15 cellular contexts compared by ENCODE assay signal in the genomic region with DNA sequence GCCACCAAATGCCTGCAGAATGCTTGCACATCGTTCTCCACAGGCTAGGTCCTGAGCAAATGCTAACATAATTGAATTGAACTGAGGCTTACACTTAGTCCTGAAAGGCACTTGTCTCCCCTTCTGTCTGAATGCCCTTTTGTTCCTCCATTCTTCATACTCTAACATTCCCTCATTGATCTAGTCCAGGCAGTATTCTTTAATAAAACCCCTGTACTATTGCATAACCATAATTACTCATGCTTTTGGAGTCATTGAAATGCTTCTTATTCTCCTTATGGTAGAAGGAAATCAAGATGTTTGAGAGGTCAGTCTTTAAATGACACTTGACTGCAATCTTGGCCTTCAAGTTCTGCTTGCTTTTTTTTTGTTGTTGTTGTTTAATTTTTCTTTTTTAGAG. TPM values are rescaled to one million over a fixed set of nuclear protein-coding genes. Genes with fewer than 3 reads are reported as not detected.
DNase-seq lines count a peak whose midpoint lies in the region; ATAC-seq, FAIRE-seq and TF ChIP-seq lines count a peak whose summit lies in the region.
"Had no signal": no experiment of that assay in that cellular context is flagged by ENCODE, and none has a peak within 500 bp of the region (broad histone marks: within the 10 kb centered on the region; RNA-seq: fewer than 3 reads in every experiment).

No MANE protein-coding gene starts in this region.

- H3K4me3 ChIP-seq in mammary epithelial cell (replicated peaks in 1 of 3; ENCODE audit: insufficient read depth in 1 of 3, low read depth in 2 of 3, low read length in 3 of 3) (no peak overlapping the region), HepG2 (replicated peaks in 1 of 3; ENCODE audit: insufficient read depth in 1 of 3, low read depth in 2 of 3, low read length in 3 of 3) (no peak overlapping the region)
- H3K4me3 ChIP-seq: gastrocnemius medialis, GM12878 had no signal

- H4K20me1 ChIP-seq in mammary epithelial cell (ENCODE audit: insufficient read depth, low read length) = no peaks in the 10 kb centered on the region
- no peaks in the 10 kb centered on the region for H4K20me1 ChIP-seq in HepG2 (ENCODE audit: insufficient read depth, low read length)

- TF ChIP-seq CTCF in mammary epithelial cell (conservative IDR thresholded peaks at IDR 0.05 in 1 of 2, IDR thresholded peaks at IDR 0.05 in 1 of 2; ENCODE audit: extremely low read depth in 1 of 2, insufficient read depth in 1 of 2, low read depth in 1 of 2, low read length in 2 of 2) (no peak), HepG2 (CRISPR knock-in tag; IDR thresholded peaks at IDR 0.05) (no peak)

- H3K9me3 ChIP-seq in mammary epithelial cell (replicated peaks; ENCODE audit: insufficient read depth, low read length) (no peaks in the 10 kb centered on the region), HepG2 (ENCODE audit: low read length) (no peaks in the 10 kb centered on the region)
- H3K9me3 ChIP-seq: gastrocnemius medialis had no signal

- TF ChIP-seq POLR2A in HepG2 (IDR thresholded peaks at IDR 0.05; ENCODE audit: insufficient read depth in 1 of 2, low read depth in 2 of 2, low read length in 2 of 2) = no peak

- POLR2A ChIA-PET in HepG2 (lab: Yijun Ruan, JAX) = no interaction called here

- peak overlapping the region; percentile 35 for H3K4me2 ChIP-seq in mammary epithelial cell (ENCODE audit: insufficient read depth, low read depth, low read length)
- H3K4me2 ChIP-seq in HepG2 (ENCODE audit: low read depth, low read length) = no peak overlapping the region

- in situ Hi-C loops in ACHN (cut with HindIII; ENCODE audit: low pct_ligation_motif_present, low pct_unique_long_range_greater_than_20kb, low sequenced_read_pairs) = no loop called here
- in situ Hi-C loops in mammary epithelial cell (cut with MboI; ENCODE audit: low sequenced_read_pairs in 2 of 2) = no loop called here
- in situ Hi-C loops in HepG2 (cut with HindIII; ENCODE audit: extremely low pct_ligation_motif_present, low pct_unique_long_range_greater_than_20kb) = no loop called here

- 0% methylated on average over 1 of the region's 1 CpG for WGBS in mammary epithelial cell (ENCODE audit: low coverage, missing lambda C conversion rate)
- 72% methylated on average over 1 of the region's 1 CpG for WGBS in HepG2 (ENCODE audit: low lambda C conversion rate)

- peaks cover 21% of the 10 kb centered on the region for H3K36me3 ChIP-seq in mammary epithelial cell (ENCODE audit: insufficient read depth, low read length)
- peaks cover 15 to 28% of the 10 kb centered on the region in 2 experiments for H3K36me3 ChIP-seq in HepG2 (replicated peaks in 1 of 2; ENCODE audit: control insufficient read depth in 1 of 2, insufficient read depth in 2 of 2, low read length in 2 of 2)

- H3K27me3 ChIP-seq in mammary epithelial cell (ENCODE audit: insufficient read depth, low read length) (no peaks in the 10 kb centered on the region), HepG2 (ENCODE audit: control insufficient read depth in 1 of 2, insufficient read depth in 2 of 2, low read length in 2 of 2) (no peaks in the 10 kb centered on the region)
- H3K27me3 ChIP-seq: gastrocnemius medialis had no signal

- intact Hi-C loops in mammary epithelial cell (cut with micrococcal nuclease) = no loop called here
- intact Hi-C loops in HepG2 (cut with micrococcal nuclease; ENCODE audit: unreplicated experiment) = no loop called here

- BruUV-seq in mammary epithelial cell (replicated peaks; lab: Mats Ljungman, UMichigan) (no TSS peak), HepG2 (replicated peaks; lab: Mats Ljungman, UMichigan) (no TSS peak)

- dilution Hi-C loops in mammary epithelial cell (cut with HindIII; ENCODE audit: low sequenced_read_pairs) = no loop called here

- FAIRE-seq in HepG2 (lab: Jason Lieb, UNC) = no peak
- FAIRE-seq: GM12878 had no signal

- H3K79me2 ChIP-seq in mammary epithelial cell (ENCODE audit: insufficient read depth, low read length) = peaks cover 77% of the 10 kb centered on the region
- peaks cover 5% of the 10 kb centered on the region for H3K79me2 ChIP-seq in HepG2 (ENCODE audit: insufficient read depth, low read length)

- peak; percentile 25 for DNase-seq in ACHN
- DNase-seq in HT1080 (ENCODE audit: low read depth) = peak; percentile 73
- DNase-seq in mammary epithelial cell = peak; percentile 73
- DNase-seq in HepG2 (ENCODE audit: low spot score) = no peak
- DNase-seq in NCI-H2196 treated with DMSO at 0.1 percent for 48 hours (lab: John Stamatoyannopoulos, UW; ENCODE audit: unreplicated experiment) = no peak
- DNase-seq in RPMI8226 = no peak
- DNase-seq in activated naive CD4-positive, alpha-beta T cell (lab: John Stamatoyannopoulos, UW) = no peak
- DNase-seq in SHP77 (lab: John Stamatoyannopoulos, UW) = no peak
- DNase-seq: activated B cell treated with CpG ODN at 0.5 μM for 24 hours; activated naive CD4-positive, alpha-beta T cell treated with anti-CD3 and anti-CD28 coated beads, Interleukin-2, amount 10 ng/mL, durations not matched to agents 7 days and 5 days; CD8-positive, alpha-beta T cell; gastrocnemius medialis; Kasumi-1; NK-92 treated with Interleukin-12 subunit alpha and Interleukin-12 subunit beta, amount 100 ng/mL, for 24 hours had no signal

- peak overlapping the region; percentile 0 for H3K27ac ChIP-seq in mammary epithelial cell (ENCODE audit: insufficient read depth, low read depth, low read length)
- H3K27ac ChIP-seq in HepG2 (ENCODE audit: extremely low read length, insufficient read depth, low read length) = no peak overlapping the region

- CTCF ChIA-PET in mammary epithelial cell (lab: Charles Lee; ENCODE audit: low non-redundant PET) (no interaction called here), HepG2 (lab: Yijun Ruan, JAX; ENCODE audit: low intra/inter-chr PET ratio, low total read pairs) (no interaction called here)

- H3K9ac ChIP-seq in mammary epithelial cell (ENCODE audit: insufficient read depth, low read length) = no peak overlapping the region
- no peak overlapping the region for H3K9ac ChIP-seq in HepG2 (ENCODE audit: insufficient read depth, low read depth, low read length)

- TF ChIP-seq EP300 in HepG2 (IDR thresholded peaks at IDR 0.05; ENCODE audit: low read depth in 2 of 2, low read length in 2 of 2) (no peak), HepG2 (CRISPR knock-in tag; IDR thresholded peaks at IDR 0.05; ENCODE audit: borderline replicate concordance) (no peak)

- H2AFZ ChIP-seq in mammary epithelial cell (ENCODE audit: low read depth, low read length) (no peak overlapping the region), HepG2 (ENCODE audit: low read length) (no peak overlapping the region)

- ATAC-seq in HepG2 = no peak
- ATAC-seq: CD8-positive, alpha-beta T cell; gastrocnemius medialis had no signal

- no peak for TF ChIP-seq RAD21 in HepG2 (CRISPR knock-in tag; IDR thresholded peaks at IDR 0.05)

- H3K4me1 ChIP-seq in mammary epithelial cell (ENCODE audit: insufficient read depth, low read length) = peaks cover 64% of the 10 kb centered on the region
- peaks cover 28% of the 10 kb centered on the region for H3K4me1 ChIP-seq in HepG2 (ENCODE audit: insufficient read depth, low read length)

RNA-seq across cellular contexts. Expression of a gene that starts 7.1 kb away (rescaled TPM):
- 19.8 and 20.5 TPM in 2 replicates for total RNA-seq in HT1080 (2014; rRNA removed; shearing (Covaris generic))
- polyA plus RNA-seq in HT1080 (2015; cell fraction: cytosol; rRNA removed) = 17.1 and 18.3 TPM in 2 replicates
- 16.7 and 19.4 TPM in 2 replicates for polyA plus RNA-seq in HT1080 (2015; cell fraction: nucleus; rRNA removed)
- total RNA-seq in mammary epithelial cell (10 to 100 TPM; 57.4 to 74.5 TPM), HepG2 (2016; rRNA removed; fragmentation: Illumina TruSeq; extraction: Trizol) (14.3 and 16.6 TPM in 2 replicates)
- polyA plus RNA-seq in mammary epithelial cell (55.8 TPM), HepG2 (2011; rRNA removed) (10.9 and 12.3 TPM in 2 replicates)
- polyA minus RNA-seq in mammary epithelial cell = 66.0 TPM
- 1.1 and 1.5 TPM in 2 replicates for total RNA-seq in HepG2 (2016; cell fraction: cytosol; rRNA removed; fragmentation: Illumina TruSeq; extraction: Trizol; ENCODE audit: low read depth)
- total RNA-seq in HepG2 (2016; cell fraction: insoluble cytoplasmic fraction; rRNA removed; fragmentation: Illumina TruSeq; extraction: Trizol) = 14.4 and 15.3 TPM in 2 replicates
- 5.3 and 5.4 TPM in 2 replicates for total RNA-seq in HepG2 (2016; cell fraction: membrane; rRNA removed; fragmentation: Illumina TruSeq; extraction: Trizol)
- 7.8 and 8.3 TPM in 2 replicates for total RNA-seq in HepG2 (2016; cell fraction: nucleus; rRNA removed; fragmentation: Illumina TruSeq; extraction: Trizol)
- polyA plus RNA-seq in HepG2 (2011; cell fraction: cytosol; rRNA removed) = 11.1 and 12.6 TPM in 2 replicates
- 7.2 and 8.1 TPM in 2 replicates for polyA plus RNA-seq in HepG2 (2011; cell fraction: nucleus; rRNA removed)
- polyA plus RNA-seq in HepG2 (2012) = 8.1 and 9.8 TPM in 2 replicates
- polyA plus RNA-seq in HepG2 (2016; cell fraction: cytosol; fragmentation: Illumina TruSeq; extraction: Trizol; ENCODE audit: low read depth) = 1.2 and 1.5 TPM in 2 replicates
- 16.4 and 17.1 TPM in 2 replicates for polyA plus RNA-seq in HepG2 (2016; cell fraction: insoluble cytoplasmic fraction; fragmentation: Illumina TruSeq; extraction: Trizol; ENCODE audit: low read depth)
- polyA plus RNA-seq in HepG2 (2016; cell fraction: membrane; fragmentation: Illumina TruSeq; extraction: Trizol; ENCODE audit: low read depth) = 3.5 and 4.3 TPM in 2 replicates
- 11.0 and 12.8 TPM in 2 replicates for polyA plus RNA-seq in HepG2 (2016; cell fraction: nucleus; fragmentation: Illumina TruSeq; extraction: Trizol; ENCODE audit: insufficient read depth, low read depth)
- 14.5 and 22.6 TPM in 2 replicates for polyA minus RNA-seq in HepG2 (2011; rRNA and poly(A)+ RNA removed; ENCODE audit: low replicate concordance)
- 5.7 and 6.0 TPM in 2 replicates for polyA minus RNA-seq in HepG2 (2011; cell fraction: cytosol; rRNA and poly(A)+ RNA removed)
- polyA minus RNA-seq in HepG2 (2011; cell fraction: nucleus; rRNA and poly(A)+ RNA removed) = 5.5 and 5.7 TPM in 2 replicates

RNA-seq across cellular contexts. Expression of a gene that starts 14.3 kb away (rescaled TPM):
- total RNA-seq in HT1080 (2014; rRNA removed; shearing (Covaris generic)) = 1.9 and 3.6 TPM in 2 replicates
- 12.6 and 13.8 TPM in 2 replicates for polyA plus RNA-seq in HT1080 (2015; cell fraction: cytosol; rRNA removed)
- polyA plus RNA-seq in HT1080 (2015; cell fraction: nucleus; rRNA removed) = 6.4 and 11.0 TPM in 2 replicates
- total RNA-seq in mammary epithelial cell (10 to 100 TPM; 11.3 to 11.7 TPM), HepG2 (2016; rRNA removed; fragmentation: Illumina TruSeq; extraction: Trizol) (3.4 and 4.2 TPM in 2 replicates)
- polyA plus RNA-seq in mammary epithelial cell (13.3 TPM), HepG2 (2011; rRNA removed) (9.1 and 10.8 TPM in 2 replicates)
- polyA minus RNA-seq in mammary epithelial cell = not detected
- total RNA-seq in HepG2 (2016; cell fraction: cytosol; rRNA removed; fragmentation: Illumina TruSeq; extraction: Trizol; ENCODE audit: low read depth) = 3.2 and 5.3 TPM in 2 replicates
- total RNA-seq in HepG2 (2016; cell fraction: insoluble cytoplasmic fraction; rRNA removed; fragmentation: Illumina TruSeq; extraction: Trizol) = 4.6 and 5.2 TPM in 2 replicates
- 6.1 and 6.3 TPM in 2 replicates for total RNA-seq in HepG2 (2016; cell fraction: membrane; rRNA removed; fragmentation: Illumina TruSeq; extraction: Trizol)
- total RNA-seq in HepG2 (2016; cell fraction: nucleus; rRNA removed; fragmentation: Illumina TruSeq; extraction: Trizol) = 1.6 and 3.0 TPM in 2 replicates
- polyA plus RNA-seq in HepG2 (2011; cell fraction: cytosol; rRNA removed) = 7.3 and 11.8 TPM in 2 replicates
- polyA plus RNA-seq in HepG2 (2011; cell fraction: nucleus; rRNA removed) = 4.4 and 5.7 TPM in 2 replicates
- polyA plus RNA-seq in HepG2 (2012) = 7.4 and 10.4 TPM in 2 replicates
- 7.7 and 8.5 TPM in 2 replicates for polyA plus RNA-seq in HepG2 (2016; cell fraction: cytosol; fragmentation: Illumina TruSeq; extraction: Trizol; ENCODE audit: low read depth)
- 9.6 and 10.3 TPM in 2 replicates for polyA plus RNA-seq in HepG2 (2016; cell fraction: insoluble cytoplasmic fraction; fragmentation: Illumina TruSeq; extraction: Trizol; ENCODE audit: low read depth)
- polyA plus RNA-seq in HepG2 (2016; cell fraction: membrane; fragmentation: Illumina TruSeq; extraction: Trizol; ENCODE audit: low read depth) = 9.0 and 9.4 TPM in 2 replicates
- polyA plus RNA-seq in HepG2 (2016; cell fraction: nucleus; fragmentation: Illumina TruSeq; extraction: Trizol; ENCODE audit: insufficient read depth, low read depth) = 7.8 and 8.8 TPM in 2 replicates
- 2.2 and 3.4 TPM in 2 replicates for polyA minus RNA-seq in HepG2 (2011; rRNA and poly(A)+ RNA removed; ENCODE audit: low replicate concordance)
- 1.2 and 2.5 TPM in 2 replicates for polyA minus RNA-seq in HepG2 (2011; cell fraction: cytosol; rRNA and poly(A)+ RNA removed)
- polyA minus RNA-seq in HepG2 (2011; cell fraction: nucleus; rRNA and poly(A)+ RNA removed) = 2.9 and 3.7 TPM in 2 replicates
- total RNA-seq: CD8-positive, alpha-beta T cell had no signal

RNA-seq across cellular contexts. Expression of a gene that starts 39.5 kb away (rescaled TPM):
- total RNA-seq in HT1080 (2014; rRNA removed; shearing (Covaris generic)) = 27.4 and 34.9 TPM in 2 replicates
- polyA plus RNA-seq in HT1080 (2015; cell fraction: cytosol; rRNA removed) = 14.5 and 16.8 TPM in 2 replicates
- polyA plus RNA-seq in HT1080 (2015; cell fraction: nucleus; rRNA removed) = 8.9 and 12.3 TPM in 2 replicates
- total RNA-seq in mammary epithelial cell = 10 to 100 TPM; 31.4 to 33.8 TPM
- 22.9 TPM for polyA plus RNA-seq in mammary epithelial cell
- 14.2 TPM for polyA minus RNA-seq in mammary epithelial cell
- total RNA-seq in HepG2 (2016; rRNA removed; fragmentation: Illumina TruSeq; extraction: Trizol) = 39.8 and 47.6 TPM in 2 replicates
- 17.3 and 23.9 TPM in 2 replicates for total RNA-seq in HepG2 (2016; cell fraction: cytosol; rRNA removed; fragmentation: Illumina TruSeq; extraction: Trizol; ENCODE audit: low read depth)
- 40.9 and 48.9 TPM in 2 replicates for total RNA-seq in HepG2 (2016; cell fraction: insoluble cytoplasmic fraction; rRNA removed; fragmentation: Illumina TruSeq; extraction: Trizol)
- total RNA-seq in HepG2 (2016; cell fraction: membrane; rRNA removed; fragmentation: Illumina TruSeq; extraction: Trizol) = 32.7 and 40.7 TPM in 2 replicates
- 19.1 and 24.2 TPM in 2 replicates for total RNA-seq in HepG2 (2016; cell fraction: nucleus; rRNA removed; fragmentation: Illumina TruSeq; extraction: Trizol)
- 60.6 and 61.2 TPM in 2 replicates for polyA plus RNA-seq in HepG2 (2011; rRNA removed)
- polyA plus RNA-seq in HepG2 (2011; cell fraction: cytosol; rRNA removed) = 46.9 and 72.0 TPM in 2 replicates
- 30.9 and 32.2 TPM in 2 replicates for polyA plus RNA-seq in HepG2 (2011; cell fraction: nucleus; rRNA removed)
- 17.8 and 27.6 TPM in 2 replicates for polyA plus RNA-seq in HepG2 (2012)
- 15.1 and 21.8 TPM in 2 replicates for polyA plus RNA-seq in HepG2 (2016; cell fraction: cytosol; fragmentation: Illumina TruSeq; extraction: Trizol; ENCODE audit: low read depth)
- 52.4 and 52.8 TPM in 2 replicates for polyA plus RNA-seq in HepG2 (2016; cell fraction: insoluble cytoplasmic fraction; fragmentation: Illumina TruSeq; extraction: Trizol; ENCODE audit: low read depth)
- polyA plus RNA-seq in HepG2 (2016; cell fraction: membrane; fragmentation: Illumina TruSeq; extraction: Trizol; ENCODE audit: low read depth) = 23.9 and 32.8 TPM in 2 replicates
- polyA plus RNA-seq in HepG2 (2016; cell fraction: nucleus; fragmentation: Illumina TruSeq; extraction: Trizol; ENCODE audit: insufficient read depth, low read depth) = 25.4 and 28.6 TPM in 2 replicates
- 68.6 and 143 TPM in 2 replicates for polyA minus RNA-seq in HepG2 (2011; rRNA and poly(A)+ RNA removed; ENCODE audit: low replicate concordance)
- polyA minus RNA-seq in HepG2 (2011; cell fraction: cytosol; rRNA and poly(A)+ RNA removed) = 32.1 and 32.4 TPM in 2 replicates
- polyA minus RNA-seq in HepG2 (2011; cell fraction: nucleus; rRNA and poly(A)+ RNA removed) = 21.8 and 28.6 TPM in 2 replicates

RNA-seq across cellular contexts. Expression of a gene that starts 58.0 kb away (rescaled TPM):
- total RNA-seq in HT1080 (2014; rRNA removed; shearing (Covaris generic)) = not detected in 2 replicates
- polyA plus RNA-seq in HT1080 (2015; cell fraction: cytosol; rRNA removed) = not detected in 2 replicates
- polyA plus RNA-seq in HT1080 (2015; cell fraction: nucleus; rRNA removed) = 0.46 TPM in 1 of 2 replicates, not detected in the other
- total RNA-seq in mammary epithelial cell = not detected
- polyA plus RNA-seq in mammary epithelial cell = 0.05 TPM
- polyA minus RNA-seq in mammary epithelial cell = not detected
- total RNA-seq in HepG2 (2016; rRNA removed; fragmentation: Illumina TruSeq; extraction: Trizol) = 0.28 and 1.6 TPM in 2 replicates
- total RNA-seq in HepG2 (2016; cell fraction: cytosol; rRNA removed; fragmentation: Illumina TruSeq; extraction: Trizol; ENCODE audit: low read depth) = not detected in 2 replicates
- total RNA-seq in HepG2 (2016; cell fraction: insoluble cytoplasmic fraction; rRNA removed; fragmentation: Illumina TruSeq; extraction: Trizol) = 0.42 and 1.9 TPM in 2 replicates
- 0.15 TPM in 1 of 2 replicates, not detected in the other for total RNA-seq in HepG2 (2016; cell fraction: membrane; rRNA removed; fragmentation: Illumina TruSeq; extraction: Trizol)
- total RNA-seq in HepG2 (2016; cell fraction: nucleus; rRNA removed; fragmentation: Illumina TruSeq; extraction: Trizol) = 3.1 and 3.7 TPM in 2 replicates
- 0.61 and 0.74 TPM in 2 replicates for polyA plus RNA-seq in HepG2 (2011; rRNA removed)
- 0.08 and 0.21 TPM in 2 replicates for polyA plus RNA-seq in HepG2 (2011; cell fraction: cytosol; rRNA removed)
- 2.6 and 3.1 TPM in 2 replicates for polyA plus RNA-seq in HepG2 (2011; cell fraction: nucleus; rRNA removed)
- polyA plus RNA-seq in HepG2 (2012) = 0.21 and 0.27 TPM in 2 replicates
- polyA plus RNA-seq in HepG2 (2016; cell fraction: cytosol; fragmentation: Illumina TruSeq; extraction: Trizol; ENCODE audit: low read depth) = 0.22 TPM in 1 of 2 replicates, not detected in the other
- polyA plus RNA-seq in HepG2 (2016; cell fraction: insoluble cytoplasmic fraction; fragmentation: Illumina TruSeq; extraction: Trizol; ENCODE audit: low read depth) = 0.27 and 0.39 TPM in 2 replicates
- not detected in 2 replicates for polyA plus RNA-seq in HepG2 (2016; cell fraction: membrane; fragmentation: Illumina TruSeq; extraction: Trizol; ENCODE audit: low read depth)
- polyA plus RNA-seq in HepG2 (2016; cell fraction: nucleus; fragmentation: Illumina TruSeq; extraction: Trizol; ENCODE audit: insufficient read depth, low read depth) = 1.4 and 1.5 TPM in 2 replicates
- 1.6 and 3.3 TPM in 2 replicates for polyA minus RNA-seq in HepG2 (2011; rRNA and poly(A)+ RNA removed; ENCODE audit: low replicate concordance)
- polyA minus RNA-seq in HepG2 (2011; cell fraction: cytosol; rRNA and poly(A)+ RNA removed) = not detected in 2 replicates
- polyA minus RNA-seq in HepG2 (2011; cell fraction: nucleus; rRNA and poly(A)+ RNA removed) = 5.2 and 5.8 TPM in 2 replicates
- total RNA-seq: activated B cell treated with CpG ODN at 0.5 μM for 24 hours; CD8-positive, alpha-beta T cell; GM12878 had no signal
- polyA plus RNA-seq: GM12878 had no signal

Comparison
In these comparisons a context has a peak if more than half of its experiments do, and no peak if none do; other contexts are left out.
1. DNase-seq: peak in ACHN (single experiment), HT1080 (single experiment) and mammary epithelial cell (single experiment); none in HepG2 (single experiment), NCI-H2196 treated with DMSO at 0.1 percent for 48 hours (single experiment), RPMI8226 (single experiment), activated naive CD4-positive, alpha-beta T cell (0 of 4) and SHP77 (0 of 2).